19 cellular contexts compared by ENCODE assay signal in the genomic region with DNA sequence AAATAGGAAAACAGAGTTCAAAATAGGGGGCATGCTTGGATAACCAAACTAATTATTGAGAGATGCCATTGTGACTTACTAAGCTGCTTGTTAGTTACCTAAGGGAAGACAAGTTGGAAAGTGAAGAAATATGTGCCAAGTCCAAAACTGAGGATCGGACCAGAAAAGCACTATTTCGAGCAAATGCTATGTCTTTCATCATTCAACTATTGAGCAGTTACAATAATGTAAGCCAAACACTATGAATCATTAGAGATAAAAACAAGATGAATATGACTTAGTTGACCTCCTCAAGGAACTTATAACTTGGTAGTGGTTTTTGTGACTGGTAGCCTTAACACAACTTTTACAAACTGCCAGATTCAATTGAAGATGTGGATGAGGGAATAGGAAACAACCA.
DNase-seq lines count a peak whose midpoint lies in the region; ATAC-seq and TF ChIP-seq lines count a peak whose summit lies in the region.
"Had no signal": no experiment of that assay in that cellular context is flagged by ENCODE, and none has a peak within 500 bp of the region (broad histone marks: within the 10 kb centered on the region; RNA-seq: fewer than 3 reads in every experiment).

No MANE protein-coding gene starts in this region.

- H3K9me3 Mint-ChIP-seq in endothelial cell (ENCODE audit: unreplicated experiment) = peaks cover 6% of the 10 kb centered on the region
- H3K9me3 Mint-ChIP-seq in nephron = peaks cover 10% of the 10 kb centered on the region
- H3K9me3 Mint-ChIP-seq in nephron progenitor cell = peaks cover 24% of the 10 kb centered on the region
- H3K9me3 Mint-ChIP-seq: CD8-positive, alpha-beta T cell; HFFc6 had no signal

- H3K4me1 Mint-ChIP-seq in endothelial cell (ENCODE audit: unreplicated experiment) = peaks cover 32% of the 10 kb centered on the region
- peaks cover 20% of the 10 kb centered on the region for H3K4me1 Mint-ChIP-seq in nephron
- H3K4me1 Mint-ChIP-seq in nephron progenitor cell = no peaks in the 10 kb centered on the region
- H3K4me1 Mint-ChIP-seq: B cell had no signal

- H3K36me3 Mint-ChIP-seq in endothelial cell (ENCODE audit: low read depth, unreplicated experiment) (peaks cover 22% of the 10 kb centered on the region), nephron (ENCODE audit: low read depth) (no peaks in the 10 kb centered on the region), nephron progenitor cell (ENCODE audit: low read depth) (peaks cover 5% of the 10 kb centered on the region)
- H3K36me3 Mint-ChIP-seq: CD8-positive, alpha-beta T cell had no signal

- H3K27me3 Mint-ChIP-seq in endothelial cell (ENCODE audit: unreplicated experiment) (peaks cover 2% of the 10 kb centered on the region), nephron (ENCODE audit: low read depth) (no peaks in the 10 kb centered on the region), nephron progenitor cell (ENCODE audit: low read depth, poor library complexity) (peaks cover 2% of the 10 kb centered on the region)
- H3K27me3 Mint-ChIP-seq: B cell had no signal

- peak; percentile 38 for DNase-seq in NCI-H226
- DNase-seq in endothelial cell (ENCODE audit: low spot score) = no peak
- DNase-seq in fibroblast of the conjunctiva (ENCODE audit: low read depth) = peak; percentile 24
- DNase-seq in SHP77 treated with DMSO at 0.1 percent for 48 hours (lab: John Stamatoyannopoulos, UW) = no peak
- no peak for DNase-seq in nephron progenitor cell
- DNase-seq in GF-D8 (lab: John Stamatoyannopoulos, UW) = no peak
- DNase-seq: 8988T; Calu3; CD8-positive, alpha-beta T cell; DMS79 treated with DMSO at 0.1 percent for 48 hours; GOT3; H7; HFFc6 had no signal

- ATAC-seq in HG02938 (IDR thresholded peaks at IDR 0.05; ENCODE audit: unreplicated experiment) = no peak
- ATAC-seq: CD8-positive, alpha-beta T cell; GM12878; HCT116; HepG2 had no signal

- no peak overlapping the region for H3K4me3 Mint-ChIP-seq in endothelial cell (ENCODE audit: unreplicated experiment)
- no peak overlapping the region for H3K4me3 Mint-ChIP-seq in nephron
- no peak overlapping the region for H3K4me3 Mint-ChIP-seq in nephron progenitor cell
- H3K4me3 Mint-ChIP-seq: B cell; CD8-positive, alpha-beta T cell; HFFc6 had no signal

- TF ChIP-seq CTCF in endothelial cell (IDR thresholded peaks at IDR 0.05; ENCODE audit: unreplicated experiment) (no peak), nephron (IDR thresholded peaks at IDR 0.05; ENCODE audit: unreplicated experiment in 3 of 3) (no peak), nephron progenitor cell (IDR thresholded peaks at IDR 0.05) (no peak)

- H3K27ac Mint-ChIP-seq in endothelial cell (ENCODE audit: unreplicated experiment) = peak overlapping the region; percentile 82
- H3K27ac Mint-ChIP-seq in nephron = peak overlapping the region in 2 of 3 experiments; percentile 3 to 15
- H3K27ac Mint-ChIP-seq in nephron progenitor cell = no peak overlapping the region
- H3K27ac Mint-ChIP-seq: B cell; CD8-positive, alpha-beta T cell; HFFc6 had no signal

Comparison
In these comparisons a context has a peak if more than half of its experiments do, and no peak if none do; other contexts are left out.
1. DNase-seq: peak in NCI-H226 (single experiment) and fibroblast of the conjunctiva (single experiment); none in endothelial cell (single experiment), SHP77 treated with DMSO at 0.1 percent for 48 hours (single experiment), nephron progenitor cell (single experiment) and GF-D8 (single experiment).